17 cellular contexts compared by ENCODE assay signal in genomic region chr7:148787571-148788295, GRCh38.
"Had no signal": no experiment of that assay in that cellular context is flagged by ENCODE, and none has a peak within 500 bp of the region (broad histone marks: within the 10 kb centered on the region; RNA-seq: fewer than 3 reads in every experiment).

No MANE protein-coding gene starts in this region.

- H3K4me3 ChIP-seq: psoas muscle, SK-N-MC, smooth muscle cell, thyroid gland had no signal

- H3K4me3 Mint-ChIP-seq: activated B cell treated with CpG ODN at 0.5 μM for 24 hours; activated CD4-positive, alpha-beta memory T cell treated with anti-CD3 and anti-CD28 coated beads, Interleukin-2, amount 10 ng/mL, durations not matched to agents 7 days and 5 days; stimulated activated naive B cell treated with anti-CD40 and anti-IgM and Interleukin-4, amounts not matched to agents 10 μg/mL and 1 μg/mL and 100 μg/mL, for 72 hours; T-helper 2 cell treated with Interferon-gamma antibody and Interleukin-4, amounts not matched to agents 5 μg/mL and 100 μg/mL, for 36 hours had no signal

- ATAC-seq: psoas muscle; sciatic nerve; stimulated activated naive B cell treated with anti-CD40 and anti-IgM and Interleukin-4, amounts not matched to agents 10 μg/mL and 1 μg/mL and 100 μg/mL, for 72 hours had no signal

- H3K27ac Mint-ChIP-seq: activated B cell treated with CpG ODN at 0.5 μM for 24 hours; activated CD4-positive, alpha-beta memory T cell treated with anti-CD3 and anti-CD28 coated beads, Interleukin-2, amount 10 ng/mL, durations not matched to agents 7 days and 5 days; stimulated activated naive B cell treated with anti-CD40 and anti-IgM and Interleukin-4, amounts not matched to agents 10 μg/mL and 1 μg/mL and 100 μg/mL, for 72 hours; T-helper 2 cell treated with Interferon-gamma antibody and Interleukin-4, amounts not matched to agents 5 μg/mL and 100 μg/mL, for 36 hours had no signal

- H3K4me1 ChIP-seq: psoas muscle, thyroid gland had no signal

- H3K27me3 Mint-ChIP-seq: activated B cell treated with CpG ODN at 0.5 μM for 24 hours; activated CD4-positive, alpha-beta memory T cell treated with anti-CD3 and anti-CD28 coated beads, Interleukin-2, amount 10 ng/mL, durations not matched to agents 7 days and 5 days; stimulated activated naive B cell treated with anti-CD40 and anti-IgM and Interleukin-4, amounts not matched to agents 10 μg/mL and 1 μg/mL and 100 μg/mL, for 72 hours had no signal

- H3K27ac ChIP-seq: psoas muscle, SK-N-MC, thyroid gland had no signal

- H3K4me1 Mint-ChIP-seq: activated B cell treated with CpG ODN at 0.5 μM for 24 hours; activated CD4-positive, alpha-beta memory T cell treated with anti-CD3 and anti-CD28 coated beads, Interleukin-2, amount 10 ng/mL, durations not matched to agents 7 days and 5 days had no signal

- H3K27me3 ChIP-seq: thyroid gland had no signal

- DNase-seq: activated B cell treated with CpG ODN at 0.5 μM for 24 hours; activated CD4-positive, alpha-beta memory T cell treated with anti-CD3 and anti-CD28 coated beads, Interleukin-2, amount 10 ng/mL, durations not matched to agents 7 days and 5 days; activated CD4-positive, alpha-beta T cell treated with anti-CD3 and anti-CD28 coated beads for 4 hours; activated effector memory CD4-positive, alpha-beta T cell treated with anti-CD3 and anti-CD28 coated beads, Interleukin-2, amount 50 U/mL, for 16 hours; activated naive CD4-positive, alpha-beta T cell treated with anti-CD3 and anti-CD28 coated beads, Interleukin-2, amount 50 U/mL, for 16 hours; activated T-cell treated with anti-CD3 and anti-CD28 coated beads, Interleukin-2, amount 50 U/mL, for 48 hours; aorta; cerebellar nuclear complex; effector CD8-positive, alpha-beta T cell; mammary epithelial cell; psoas muscle; stimulated activated naive B cell treated with anti-CD40 and anti-IgM and Interleukin-4, amounts not matched to agents 10 μg/mL and 1 μg/mL and 100 μg/mL, for 72 hours; thyroid gland had no signal

- H3K9me3 Mint-ChIP-seq: activated B cell treated with CpG ODN at 0.5 μM for 24 hours; activated CD4-positive, alpha-beta memory T cell treated with anti-CD3 and anti-CD28 coated beads, Interleukin-2, amount 10 ng/mL, durations not matched to agents 7 days and 5 days; stimulated activated naive B cell treated with anti-CD40 and anti-IgM and Interleukin-4, amounts not matched to agents 10 μg/mL and 1 μg/mL and 100 μg/mL, for 72 hours; T-helper 2 cell treated with Interferon-gamma antibody and Interleukin-4, amounts not matched to agents 5 μg/mL and 100 μg/mL, for 36 hours had no signal

- H3K9me3 ChIP-seq: psoas muscle, thyroid gland had no signal
